Comparison of ENCODE assay signal across 21 cellular contexts in the genomic region with DNA sequence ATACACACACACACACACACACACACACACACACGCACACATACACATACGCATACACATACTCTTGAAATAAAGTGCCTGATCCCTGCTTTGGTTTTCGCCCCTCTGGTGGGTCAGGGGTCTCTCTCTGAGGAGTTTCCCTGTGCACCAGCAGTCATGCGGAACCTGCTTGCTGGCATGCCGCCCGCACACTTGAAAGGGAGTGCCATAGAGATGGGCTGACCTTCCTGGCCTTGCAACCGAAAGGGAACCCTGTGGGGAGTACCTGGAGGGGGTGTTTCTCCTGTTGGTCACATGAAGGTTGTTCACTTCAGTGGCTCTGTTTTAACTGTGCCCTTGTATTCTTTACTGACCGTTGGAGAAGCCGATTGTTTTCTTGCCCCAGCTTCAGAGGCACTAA.
"Had no signal": no experiment of that assay in that cellular context is flagged by ENCODE, and none has a peak within 500 bp of the region (broad histone marks: within the 10 kb centered on the region; RNA-seq: fewer than 3 reads in every experiment).

No MANE protein-coding gene starts in this region.

- H3K36me3 Mint-ChIP-seq: immature natural killer cell; naive thymus-derived CD4-positive, alpha-beta T cell had no signal

- DNase-seq: activated CD4-positive, alpha-beta T cell treated with anti-CD3 and anti-CD28 coated beads, Interleukin-2, amount 10 ng/mL, durations not matched to agents 7 days and 5 days; activated CD4-positive, CD25-positive, alpha-beta regulatory T cell; activated naive CD4-positive, alpha-beta T cell treated with anti-CD3 and anti-CD28 coated beads, Interleukin-2, amount 50 U/mL, for 16 hours; adrenal gland; central memory CD4-positive, alpha-beta T cell; effector CD8-positive, alpha-beta T cell; hippocampal formation; immature natural killer cell; left colon; naive thymus-derived CD4-positive, alpha-beta T cell; occipital lobe; psoas muscle; sigmoid colon; stimulated activated CD4-positive, alpha-beta T cell treated with anti-CD3 and anti-CD28 coated beads, Interleukin-2, amount 100 ng/mL, for 48 hours; stimulated activated CD8-positive, alpha-beta memory T cell treated with anti-CD3 and anti-CD28 coated beads, Interleukin-4, amount 100 ng/mL, for 48 hours; upper lobe of right lung had no signal

- H3K9me3 Mint-ChIP-seq: activated CD4-positive, alpha-beta T cell treated with anti-CD3 and anti-CD28 coated beads, Interleukin-2, amount 10 ng/mL, durations not matched to agents 7 days and 5 days; stimulated activated naive CD8-positive, alpha-beta T cell treated with anti-CD3 and anti-CD28 coated beads, Interleukin-15, Interleukin-2, amounts not matched to agents 100 ng/mL and 50 ng/mL, for 24 hours had no signal

- H3K4me1 Mint-ChIP-seq: activated CD4-positive, alpha-beta T cell treated with anti-CD3 and anti-CD28 coated beads, Interleukin-2, amount 10 ng/mL, durations not matched to agents 7 days and 5 days; immature natural killer cell; naive thymus-derived CD4-positive, alpha-beta T cell had no signal

- H3K27ac ChIP-seq: adrenal gland, coronary artery, epithelial cell of prostate, gastroesophageal sphincter, psoas muscle, sigmoid colon, upper lobe of right lung had no signal

- H3K36me3 ChIP-seq: adrenal gland, gastroesophageal sphincter, sigmoid colon, upper lobe of right lung had no signal

- H3K9me3 ChIP-seq: adrenal gland, gastroesophageal sphincter, psoas muscle, sigmoid colon, upper lobe of right lung had no signal

- H3K4me1 ChIP-seq: adrenal gland, gastroesophageal sphincter, psoas muscle, upper lobe of right lung had no signal

- H3K27ac Mint-ChIP-seq: activated CD4-positive, alpha-beta T cell treated with anti-CD3 and anti-CD28 coated beads, Interleukin-2, amount 10 ng/mL, durations not matched to agents 7 days and 5 days; immature natural killer cell; naive thymus-derived CD4-positive, alpha-beta T cell; stimulated activated naive CD8-positive, alpha-beta T cell treated with anti-CD3 and anti-CD28 coated beads, Interleukin-15, Interleukin-2, amounts not matched to agents 100 ng/mL and 50 ng/mL, for 24 hours; T-helper 1 cell treated with Interleukin-12 subunit alpha and Interleukin-12 subunit beta and Interleukin-4 antibody, amounts not matched to agents 30 μg/mL and 1 μg/mL, for 36 hours had no signal

- H3K4me3 ChIP-seq: adrenal gland, coronary artery, gastroesophageal sphincter, psoas muscle, sigmoid colon, upper lobe of right lung had no signal

- H3K27me3 ChIP-seq: adrenal gland, sigmoid colon, upper lobe of right lung had no signal

- H3K27me3 Mint-ChIP-seq: activated CD4-positive, alpha-beta T cell treated with anti-CD3 and anti-CD28 coated beads, Interleukin-2, amount 10 ng/mL, durations not matched to agents 7 days and 5 days had no signal

- H3K4me3 Mint-ChIP-seq: activated CD4-positive, alpha-beta T cell treated with anti-CD3 and anti-CD28 coated beads, Interleukin-2, amount 10 ng/mL, durations not matched to agents 7 days and 5 days; immature natural killer cell; naive thymus-derived CD4-positive, alpha-beta T cell; stimulated activated naive CD8-positive, alpha-beta T cell treated with anti-CD3 and anti-CD28 coated beads, Interleukin-15, Interleukin-2, amounts not matched to agents 100 ng/mL and 50 ng/mL, for 24 hours; T-helper 1 cell treated with Interleukin-12 subunit alpha and Interleukin-12 subunit beta and Interleukin-4 antibody, amounts not matched to agents 30 μg/mL and 1 μg/mL, for 36 hours had no signal

- ATAC-seq: gastroesophageal sphincter; left colon; naive thymus-derived CD4-positive, alpha-beta T cell; psoas muscle; upper lobe of right lung had no signal
